ENCODE assay signal across 2 cellular contexts in the genomic region with DNA sequence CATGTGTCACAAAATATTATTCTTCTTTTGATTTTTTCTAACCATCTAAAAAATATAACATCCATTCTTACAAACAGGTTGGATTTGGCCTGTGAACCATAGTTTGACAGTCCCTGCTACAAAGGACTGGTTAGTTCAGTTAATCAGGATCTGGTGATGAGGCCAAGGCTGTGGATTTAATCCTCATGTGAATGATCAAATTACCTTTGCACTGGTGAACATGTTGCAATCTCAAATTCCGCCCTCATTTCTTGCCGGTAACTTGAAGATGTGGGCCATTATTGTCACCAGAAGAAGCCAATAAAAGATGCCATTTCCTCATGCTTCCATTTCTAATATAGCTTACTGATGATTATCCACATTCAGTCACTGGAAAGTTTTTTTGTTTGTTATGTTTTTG.
TF ChIP-seq lines count a peak whose summit lies in the region.

No MANE protein-coding gene starts in this region.

TF ChIP-seq in HCT116, 20 proteins besides CTCF, POLR2A, EP300 and RAD21:
- 0 out of 2 replicates have a peak, but pooled peaks have one; percentile 13 for TF ChIP-seq CEBPB (IDR thresholded peaks at IDR 0.05; ENCODE audit: low read depth)
- TF ChIP-seq SIN3A (IDR thresholded peaks at IDR 0.05; ENCODE audit: low read depth): no peak
- TF ChIP-seq EZH2phosphoT487 (IDR thresholded peaks at IDR 0.05; ENCODE audit: borderline replicate concordance): no peak
- TF ChIP-seq, protein P1, sequence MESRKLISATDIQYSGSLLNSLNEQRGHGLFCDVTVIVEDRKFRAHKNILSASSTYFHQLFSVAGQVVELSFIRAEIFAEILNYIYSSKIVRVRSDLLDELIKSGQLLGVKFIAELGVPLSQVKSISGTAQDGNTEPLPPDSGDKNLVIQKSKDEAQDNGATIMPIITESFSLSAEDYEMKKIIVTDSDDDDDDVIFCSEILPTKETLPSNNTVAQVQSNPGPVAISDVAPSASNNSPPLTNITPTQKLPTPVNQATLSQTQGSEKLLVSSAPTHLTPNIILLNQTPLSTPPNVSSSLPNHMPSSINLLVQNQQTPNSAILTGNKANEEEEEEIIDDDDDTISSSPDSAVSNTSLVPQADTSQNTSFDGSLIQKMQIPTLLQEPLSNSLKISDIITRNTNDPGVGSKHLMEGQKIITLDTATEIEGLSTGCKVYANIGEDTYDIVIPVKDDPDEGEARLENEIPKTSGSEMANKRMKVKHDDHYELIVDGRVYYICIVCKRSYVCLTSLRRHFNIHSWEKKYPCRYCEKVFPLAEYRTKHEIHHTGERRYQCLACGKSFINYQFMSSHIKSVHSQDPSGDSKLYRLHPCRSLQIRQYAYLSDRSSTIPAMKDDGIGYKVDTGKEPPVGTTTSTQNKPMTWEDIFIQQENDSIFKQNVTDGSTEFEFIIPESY (IDR thresholded peaks at IDR 0.05; ENCODE audit: extremely low read depth, insufficient replicate concordance, low read length): no peak

TF ChIP-seq in K562, 482 proteins besides CTCF, POLR2A, EP300 and RAD21:
- TF ChIP-seq CEBPB (tag; IDR thresholded peaks at IDR 0.05): peak; percentile 43; the same call in 1 of the 2 replicates
- TF ChIP-seq CBX8 (IDR thresholded peaks at IDR 0.05; ENCODE audit: borderline replicate concordance, extremely low read depth, low read depth, low read length, poor library complexity, severe bottlenecking): no peak
- TF ChIP-seq, protein P2, sequence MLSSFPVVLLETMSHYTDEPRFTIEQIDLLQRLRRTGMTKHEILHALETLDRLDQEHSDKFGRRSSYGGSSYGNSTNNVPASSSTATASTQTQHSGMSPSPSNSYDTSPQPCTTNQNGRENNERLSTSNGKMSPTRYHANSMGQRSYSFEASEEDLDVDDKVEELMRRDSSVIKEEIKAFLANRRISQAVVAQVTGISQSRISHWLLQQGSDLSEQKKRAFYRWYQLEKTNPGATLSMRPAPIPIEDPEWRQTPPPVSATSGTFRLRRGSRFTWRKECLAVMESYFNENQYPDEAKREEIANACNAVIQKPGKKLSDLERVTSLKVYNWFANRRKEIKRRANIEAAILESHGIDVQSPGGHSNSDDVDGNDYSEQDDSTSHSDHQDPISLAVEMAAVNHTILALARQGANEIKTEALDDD (IDR thresholded peaks at IDR 0.05): peak; percentile 58
